In genomic region chr9:75780185-75780584, GRCh38 we compare ENCODE assay signal across 8 cellular contexts.
"Had no signal": no experiment of that assay in that cellular context is flagged by ENCODE, and none has a peak within 500 bp of the region (broad histone marks: within the 10 kb centered on the region; RNA-seq: fewer than 3 reads in every experiment).

No MANE protein-coding gene starts in this region.

- H3K4me1 Mint-ChIP-seq: IgD-negative memory B cell had no signal

- H3K4me2 ChIP-seq: KMS-11 had no signal

- H3K4me3 Mint-ChIP-seq: IgD-negative memory B cell had no signal

- DNase-seq: IMR-90, KBM-7, KG1 had no signal

- H3K36me3 Mint-ChIP-seq: IgD-negative memory B cell had no signal

- ATAC-seq: K562 had no signal

- H3K27ac ChIP-seq: HL-60, KMS-11 had no signal

- H3K9ac ChIP-seq: KMS-11 had no signal

- FAIRE-seq: HTR-8/SVneo, K562 had no signal

- H3K4me3 ChIP-seq: K562 had no signal

- H3K27ac Mint-ChIP-seq: IgD-negative memory B cell had no signal

- H3K27me3 Mint-ChIP-seq: IgD-negative memory B cell had no signal
